Comparison of ENCODE assay signal across 24 cellular contexts in the genomic region with DNA sequence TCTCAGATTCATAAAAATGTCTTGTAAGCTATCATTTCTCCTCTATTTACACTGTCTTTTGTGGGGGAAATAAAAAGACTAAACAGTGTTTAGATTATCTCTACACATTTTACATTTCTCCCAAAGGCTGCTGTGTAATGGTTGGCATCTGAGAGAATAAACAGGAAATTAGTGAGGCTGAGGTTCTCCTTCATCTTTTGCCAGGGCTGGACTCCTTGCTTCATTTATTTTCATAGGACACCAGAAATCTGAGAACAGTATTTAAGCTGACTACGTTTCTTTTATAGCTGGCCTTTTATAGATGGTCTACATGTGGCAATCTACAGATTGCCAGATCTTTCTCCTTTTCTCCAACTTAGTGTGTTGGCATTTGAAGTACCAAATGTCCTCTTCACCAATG. TPM values are rescaled to one million over a fixed set of nuclear protein-coding genes. Genes with fewer than 3 reads are reported as not detected.
DNase-seq lines count a peak whose midpoint lies in the region; ATAC-seq, FAIRE-seq and TF ChIP-seq lines count a peak whose summit lies in the region.
"Had no signal": no experiment of that assay in that cellular context is flagged by ENCODE, and none has a peak within 500 bp of the region (broad histone marks: within the 10 kb centered on the region; RNA-seq: fewer than 3 reads in every experiment).

No MANE protein-coding gene starts in this region.

- FAIRE-seq in endothelial cell of umbilical vein (lab: Jason Lieb, UNC), result no peak

- POLR2A ChIA-PET in endothelial cell of umbilical vein (lab: Charles Lee), result no interaction called here

- no peak for ATAC-seq in HG03565 (IDR thresholded peaks at IDR 0.05; ENCODE audit: unreplicated experiment)
- no peak for ATAC-seq in HG03095 (IDR thresholded peaks at IDR 0.05; ENCODE audit: unreplicated experiment)
- ATAC-seq: activated CD4-positive, CD25-positive, alpha-beta regulatory T cell treated with anti-CD3 and anti-CD28 coated beads, Interleukin-2, amount 50 U/mL, for 24 hours; activated CD8-positive, alpha-beta T cell treated with anti-CD3 and anti-CD28 coated beads for 36 hours; stimulated activated naive CD8-positive, alpha-beta T cell treated with anti-CD3 and anti-CD28 coated beads, Interleukin-15, Interleukin-2, amounts not matched to agents 100 U/mL and 50 U/mL, for 24 hours had no signal

- no peak overlapping the region for H3K27ac ChIP-seq in GM23248
- H3K27ac ChIP-seq in endothelial cell of umbilical vein (ENCODE audit: insufficient read depth, low read depth, low read length), result no peak overlapping the region
- H3K27ac ChIP-seq in prostate gland, result peak overlapping the region; percentile 19 to 26
- H3K27ac ChIP-seq: cardiac muscle cell, epithelial cell of prostate, HL-60, RWPE1 had no signal

- H3F3A ChIP-seq in GM23248 (ENCODE audit: insufficient read depth), result no peaks in the 10 kb centered on the region

- WGBS in GM23248 (ENCODE audit: low coverage in 1 of 2, low lambda C conversion rate in 2 of 2, missing lambda C conversion rate in 2 of 2), 2 experiments, result 9 to 11% methylated on average over 1 of the region's 1 CpG
- 0% methylated on average over 1 of the region's 1 CpG for WGBS in prostate gland

- no peak for TF ChIP-seq CTCF in endothelial cell of umbilical vein (IDR thresholded peaks at IDR 0.05; ENCODE audit: extremely low read depth in 1 of 2, insufficient read depth in 1 of 2, low read depth in 1 of 2, low read length in 2 of 2)
- TF ChIP-seq CTCF in prostate gland (IDR thresholded peaks at IDR 0.05), result no peak

- H3K36me3 ChIP-seq in GM23248 (ENCODE audit: low read depth) (no peaks in the 10 kb centered on the region), endothelial cell of umbilical vein (ENCODE audit: control insufficient read depth in 2 of 2, extremely low read depth in 1 of 2, insufficient read depth in 2 of 2, low read length in 2 of 2) (no peaks in the 10 kb centered on the region), prostate gland (no peaks in the 10 kb centered on the region)
- H3K36me3 ChIP-seq: BE2C, cardiac muscle cell had no signal

- BruUV-seq in endothelial cell of umbilical vein (replicated peaks; lab: Mats Ljungman, UMichigan), result no TSS peak

- H3K4me2 ChIP-seq in GM23248 (ENCODE audit: unreplicated experiment) (no peak overlapping the region), endothelial cell of umbilical vein (ENCODE audit: insufficient read depth, low read length) (no peak overlapping the region)

- H2AFZ ChIP-seq in GM23248, result peak overlapping the region; percentile 25; the same call in 1 of the 2 replicates
- H2AFZ ChIP-seq in endothelial cell of umbilical vein (ENCODE audit: low read depth, low read length), result no peak overlapping the region

- DNase-seq in GM23248, result peak; percentile 13
- DNase-seq in NCI-H69 (lab: John Stamatoyannopoulos, UW), result peak; percentile 58
- DNase-seq in endothelial cell of umbilical vein (ENCODE audit: low read depth, low spot score), result peak; percentile 47
- no peak for DNase-seq in prostate gland (ENCODE audit: low spot score)
- DNase-seq in GF-D8 (lab: John Stamatoyannopoulos, UW), result no peak
- DNase-seq: activated CD8-positive, alpha-beta T cell treated with anti-CD3 and anti-CD28 coated beads for 36 hours; activated T-cell treated with anti-CD3 and anti-CD28 coated beads, Interleukin-2, amount 50 U/mL, for 1 hour; BE2C; Caco-2; dermis blood vessel endothelial cell; naive B cell; NCI-H146; NCI-H2171; nucleus accumbens; stimulated activated CD4-positive, alpha-beta T cell treated with anti-CD3 and anti-CD28 coated beads, Interleukin-4, amount 100 ng/mL, for 4 hours; stimulated activated naive CD8-positive, alpha-beta T cell treated with anti-CD3 and anti-CD28 coated beads, Interleukin-15, Interleukin-2, amounts not matched to agents 100 U/mL and 50 U/mL, for 24 hours; T-helper 9 cell had no signal

- H3K9ac ChIP-seq in GM23248, result no peak overlapping the region
- no peak overlapping the region for H3K9ac ChIP-seq in endothelial cell of umbilical vein (replicated peaks; ENCODE audit: extremely low read depth, insufficient read depth, low read length)

- H3K4me3 ChIP-seq in GM23248 (no peak overlapping the region), endothelial cell of umbilical vein (replicated peaks in 1 of 3; ENCODE audit: insufficient read depth in 1 of 3, low read depth in 1 of 3, low read length in 3 of 3) (no peak overlapping the region), prostate gland (no peak overlapping the region)
- H3K4me3 ChIP-seq: cardiac muscle cell had no signal

- no peaks in the 10 kb centered on the region for H3K9me1 ChIP-seq in endothelial cell of umbilical vein (replicated peaks; ENCODE audit: control insufficient read depth, extremely low read depth, insufficient read depth, low read length)

- dilution Hi-C loops in endothelial cell of umbilical vein (cut with MboI; ENCODE audit: extremely low pct_ligation_motif_present, low sequenced_read_pairs), result no loop called here

- CTCF ChIA-PET in endothelial cell of umbilical vein (lab: Charles Lee), result no interaction called here

- H3K4me1 ChIP-seq in GM23248 (ENCODE audit: insufficient read depth), result peaks cover 9% of the 10 kb centered on the region; the same call in 1 of the 2 replicates
- no peaks in the 10 kb centered on the region for H3K4me1 ChIP-seq in endothelial cell of umbilical vein (ENCODE audit: control insufficient read depth, extremely low read depth, insufficient read depth, low read length)
- H3K4me1 ChIP-seq in prostate gland (replicated peaks), result no peaks in the 10 kb centered on the region
- H3K4me1 ChIP-seq: Caco-2 had no signal

- no peaks in the 10 kb centered on the region for H3K9me3 ChIP-seq in GM23248 (ENCODE audit: low read depth)
- H3K9me3 ChIP-seq in endothelial cell of umbilical vein (replicated peaks; ENCODE audit: control insufficient read depth, insufficient read depth, low read length), result no peaks in the 10 kb centered on the region
- no peaks in the 10 kb centered on the region for H3K9me3 ChIP-seq in prostate gland
- H3K9me3 ChIP-seq: BE2C, Caco-2 had no signal

- H3K79me2 ChIP-seq in GM23248 (ENCODE audit: insufficient read depth) (no peaks in the 10 kb centered on the region), endothelial cell of umbilical vein (ENCODE audit: control insufficient read depth, insufficient read depth, low read length) (no peaks in the 10 kb centered on the region)

- TF ChIP-seq POLR2A in endothelial cell of umbilical vein (IDR thresholded peaks at IDR 0.05; ENCODE audit: low read depth, low read length) (no peak), prostate gland (IDR thresholded peaks at IDR 0.05) (no peak)

- no peaks in the 10 kb centered on the region for H4K20me1 ChIP-seq in GM23248 (ENCODE audit: insufficient read depth)
- no peaks in the 10 kb centered on the region for H4K20me1 ChIP-seq in endothelial cell of umbilical vein (replicated peaks; ENCODE audit: control insufficient read depth, extremely low read depth, insufficient read depth, low read length)

- intact Hi-C loops in endothelial cell of umbilical vein (cut with micrococcal nuclease), result no loop called here
- intact Hi-C loops in prostate gland (cut with DNase I), result no loop called here

- in situ Hi-C loops in GM23248 (cut with MboI), result no loop called here

- H3K27me3 ChIP-seq in GM23248 (replicated peaks; ENCODE audit: insufficient read depth) (no peaks in the 10 kb centered on the region), endothelial cell of umbilical vein (ENCODE audit: control insufficient read depth in 2 of 2, insufficient read depth in 2 of 2, low read length in 2 of 2) (no peaks in the 10 kb centered on the region), prostate gland (replicated peaks; ENCODE audit: insufficient read depth) (no peaks in the 10 kb centered on the region)
- H3K27me3 ChIP-seq: BE2C, cardiac muscle cell had no signal

- no peaks in the 10 kb centered on the region; the same call in 1 of the 2 replicates for H3K9me2 ChIP-seq in GM23248 (ENCODE audit: insufficient read depth)

TF ChIP-seq in endothelial cell of umbilical vein, 7 proteins besides CTCF, POLR2A, EP300 and RAD21:
- TF ChIP-seq, protein P1, sequence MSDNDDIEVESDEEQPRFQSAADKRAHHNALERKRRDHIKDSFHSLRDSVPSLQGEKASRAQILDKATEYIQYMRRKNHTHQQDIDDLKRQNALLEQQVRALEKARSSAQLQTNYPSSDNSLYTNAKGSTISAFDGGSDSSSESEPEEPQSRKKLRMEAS (IDR thresholded peaks at IDR 0.05; ENCODE audit: insufficient read depth, insufficient read length), result no peak
- TF ChIP-seq POLR2AphosphoS5 (IDR thresholded peaks at IDR 0.05; ENCODE audit: insufficient read depth, low read depth, low read length), result no peak
- no peak for TF ChIP-seq EZH2 (IDR thresholded peaks at IDR 0.05; ENCODE audit: borderline replicate concordance, low read depth, low read length, severe bottlenecking)
- TF ChIP-seq GATA2 (IDR thresholded peaks at IDR 0.05; ENCODE audit: insufficient read depth, insufficient read length, low read depth, low read length), result no peak
- no peak for TF ChIP-seq JUN (IDR thresholded peaks at IDR 0.05; ENCODE audit: borderline replicate concordance, insufficient read depth, insufficient read length, low read depth)
- TF ChIP-seq MYC (IDR thresholded peaks at IDR 0.05; ENCODE audit: low read depth, low read length), result no peak
- TF ChIP-seq FOS (IDR thresholded peaks at IDR 0.05; ENCODE audit: borderline replicate concordance, insufficient read depth, low read length), result no peak

RNA-seq across cellular contexts. Expression of gene PLCB4, which starts 41.5 kb away (rescaled TPM):
- 9.5 and 10.5 TPM in 2 replicates for total RNA-seq in GM23248 (2014; rRNA removed; shearing (Covaris generic))
- 3.5 and 5.0 TPM in 2 replicates for polyA plus RNA-seq in GM23248 (2016; fragmentation: Nextera tagmentation; extraction: Ambion mirVana)
- total RNA-seq in endothelial cell of umbilical vein, result 1.6 and 1.7 TPM in 2 replicates
- 0.37 and 0.38 TPM in 2 replicates for polyA plus RNA-seq in endothelial cell of umbilical vein
- polyA plus RNA-seq in endothelial cell of umbilical vein (2011; cell fraction: cytosol; rRNA removed), result 0.34 and 0.75 TPM in 2 replicates
- 4.4 and 4.5 TPM in 2 replicates for polyA plus RNA-seq in endothelial cell of umbilical vein (2011; cell fraction: nucleus; rRNA removed)
- polyA plus RNA-seq in endothelial cell of umbilical vein (2012), result 0.76 and 1.0 TPM in 2 replicates
- polyA minus RNA-seq in endothelial cell of umbilical vein, result 3.4 and 3.5 TPM in 2 replicates
- not detected for polyA minus RNA-seq in endothelial cell of umbilical vein (2011; cell fraction: cytosol; rRNA and poly(A)+ RNA removed)
- 6.2 and 6.9 TPM in 2 replicates for polyA minus RNA-seq in endothelial cell of umbilical vein (2011; cell fraction: nucleus; rRNA and poly(A)+ RNA removed)
- total RNA-seq in prostate gland, result 10 to 100 TPM in 1 of 2 donors, 1 to 10 TPM in 1; 9.1 to 11.6 TPM
- total RNA-seq: activated CD8-positive, alpha-beta T cell treated with anti-CD3 and anti-CD28 coated beads for 36 hours had no signal

Comparison
In these comparisons a context has a peak if more than half of its experiments do, and no peak if none do; other contexts are left out.
1. DNase-seq: peak in GM23248 (single experiment), NCI-H69 (single experiment) and endothelial cell of umbilical vein (single experiment); none in prostate gland (single experiment) and GF-D8 (single experiment).
2. H3K27ac ChIP-seq: peak in prostate gland (2 of 2); none in GM23248 (single experiment) and endothelial cell of umbilical vein (single experiment).